ENCODE assay signal across 15 cellular contexts in the genomic region with DNA sequence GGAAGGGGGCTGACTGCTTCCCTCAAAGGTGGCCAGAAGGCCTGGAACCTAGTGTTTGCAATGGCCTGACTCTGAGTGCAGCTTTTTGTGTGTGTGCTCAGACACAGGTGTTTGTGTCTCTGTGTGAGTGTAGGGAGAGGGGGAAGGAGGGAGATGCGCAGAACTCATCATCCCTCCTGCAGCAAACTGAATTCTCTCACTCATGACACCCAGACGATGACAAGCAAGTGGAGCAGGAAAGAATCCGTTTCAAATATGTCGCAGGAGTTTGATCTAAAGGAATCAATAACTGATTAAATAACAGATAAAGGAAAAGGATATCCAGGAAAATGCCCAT.
DNase-seq lines count a peak whose midpoint lies in the region; ATAC-seq and TF ChIP-seq lines count a peak whose summit lies in the region.
"Had no signal": no experiment of that assay in that cellular context is flagged by ENCODE, and none has a peak within 500 bp of the region (broad histone marks: within the 10 kb centered on the region; RNA-seq: fewer than 3 reads in every experiment).

No MANE protein-coding gene starts in this region.

- POLR2A ChIA-PET in Caco-2 (lab: Charles Lee), result no interaction called here

- no peaks in the 10 kb centered on the region for H4K20me1 ChIP-seq in BLaER1

- H3K4me1 ChIP-seq in BLaER1, result peaks cover 26% of the 10 kb centered on the region
- peaks cover 24% of the 10 kb centered on the region for H3K4me1 ChIP-seq in Caco-2
- H3K4me1 ChIP-seq: testis had no signal

- H3K27me3 ChIP-seq in BLaER1, result no peaks in the 10 kb centered on the region
- H3K27me3 ChIP-seq in Caco-2 (replicated peaks; ENCODE audit: control insufficient read depth, insufficient read depth, low read length), result no peaks in the 10 kb centered on the region
- H3K27me3 ChIP-seq: heart left ventricle, testis had no signal

- TF ChIP-seq POLR2A in GM18505 (IDR thresholded peaks at IDR 0.05; ENCODE audit: borderline replicate concordance, extremely low read depth, insufficient read depth, insufficient read length), result no peak

- H3K36me3 Mint-ChIP-seq in Caco-2 (ENCODE audit: insufficient read depth, unreplicated experiment) (peaks cover 8% of the 10 kb centered on the region), immature natural killer cell (peaks cover 0 to 15% (median 0%) of the 10 kb centered on the region in 3 donors)
- H3K36me3 Mint-ChIP-seq in T-helper 2 cell treated with Interferon-gamma antibody and Interleukin-4, amounts not matched to agents 5 μg/mL and 100 μg/mL, for 36 hours (ENCODE audit: low read depth), result peaks cover 4% of the 10 kb centered on the region

- H3K9me3 ChIP-seq in BLaER1 (no peaks in the 10 kb centered on the region), Caco-2 (no peaks in the 10 kb centered on the region)
- H3K9me3 ChIP-seq: heart left ventricle, testis had no signal

- no peak overlapping the region for H3K27ac ChIP-seq in BLaER1
- H3K27ac ChIP-seq: testis, WERI-Rb-1 had no signal

- DNase-seq in Caco-2 (no peak), immature natural killer cell (no peak)
- DNase-seq in T-helper 2 cell treated with Interferon-gamma antibody and Interleukin-4, amounts not matched to agents 5 μg/mL and 100 μg/mL, for 36 hours (ENCODE audit: low spot score), result no peak
- DNase-seq: heart left ventricle, NCI-H1417 treated with DMSO at 0.1 percent for 48 hours, NCI-H526 treated with DMSO at 0.1 percent for 48 hours, nucleus accumbens, retina, SHP77 treated with DMSO at 0.1 percent for 48 hours, testis, WERI-Rb-1 had no signal

- H3K27ac Mint-ChIP-seq in Caco-2 (ENCODE audit: unreplicated experiment), result peak overlapping the region; percentile 92
- no peak overlapping the region for H3K27ac Mint-ChIP-seq in T-helper 2 cell treated with Interferon-gamma antibody and Interleukin-4, amounts not matched to agents 5 μg/mL and 100 μg/mL, for 36 hours
- peak overlapping the region; percentile 77 to 100 (median 94) for H3K27ac Mint-ChIP-seq in immature natural killer cell

- BruUV-seq in Caco-2 (replicated peaks; lab: Mats Ljungman, UMichigan), result no TSS peak

- intact Hi-C loops in Caco-2 (cut with micrococcal nuclease; ENCODE audit: unreplicated experiment), result no loop called here

- H3K4me3 ChIP-seq in BLaER1 (no peak overlapping the region), Caco-2 (ENCODE audit: low read depth, low read length) (no peak overlapping the region)
- H3K4me3 ChIP-seq: heart left ventricle, testis had no signal

- TF ChIP-seq CTCF in Caco-2 (IDR thresholded peaks at IDR 0.05; ENCODE audit: insufficient read depth in 1 of 2, low read depth in 1 of 2, low read length in 1 of 2, severe bottlenecking in 1 of 2, unreplicated experiment in 1 of 2), result no peak

- no peaks in the 10 kb centered on the region for H3K27me3 Mint-ChIP-seq in Caco-2 (ENCODE audit: insufficient read depth, unreplicated experiment)
- no peaks in the 10 kb centered on the region for H3K27me3 Mint-ChIP-seq in T-helper 2 cell treated with Interferon-gamma antibody and Interleukin-4, amounts not matched to agents 5 μg/mL and 100 μg/mL, for 36 hours (ENCODE audit: low read depth)
- H3K27me3 Mint-ChIP-seq in immature natural killer cell (ENCODE audit: low read depth in 3 of 3), result peaks cover 0 to 2% (median 2%) of the 10 kb centered on the region in 3 donors

- CTCF ChIA-PET in Caco-2 (lab: Charles Lee), result interaction anchor here (1.0 kb wide), 1 partner anchor 8 kb away, joined by 3 read pairs; no protein-coding TSS in a partner anchor

- H3K9me3 Mint-ChIP-seq in Caco-2 (ENCODE audit: unreplicated experiment), result peaks cover 45% of the 10 kb centered on the region
- H3K9me3 Mint-ChIP-seq in T-helper 2 cell treated with Interferon-gamma antibody and Interleukin-4, amounts not matched to agents 5 μg/mL and 100 μg/mL, for 36 hours, result no peaks in the 10 kb centered on the region
- no peaks in the 10 kb centered on the region for H3K9me3 Mint-ChIP-seq in immature natural killer cell

- H3K36me3 ChIP-seq in BLaER1, result no peaks in the 10 kb centered on the region
- no peaks in the 10 kb centered on the region; the same call in 1 of the 2 replicates for H3K36me3 ChIP-seq in Caco-2 (ENCODE audit: control insufficient read depth, insufficient read depth, low read length)
- H3K36me3 ChIP-seq: heart left ventricle, WERI-Rb-1 had no signal

- H3K9ac ChIP-seq in BLaER1, result no peak overlapping the region

- H3K4me3 Mint-ChIP-seq in Caco-2 (ENCODE audit: unreplicated experiment), result no peak overlapping the region
- H3K4me3 Mint-ChIP-seq in T-helper 2 cell treated with Interferon-gamma antibody and Interleukin-4, amounts not matched to agents 5 μg/mL and 100 μg/mL, for 36 hours, result peak overlapping the region; percentile 8
- H3K4me3 Mint-ChIP-seq in immature natural killer cell, result peak overlapping the region; percentile 46 to 77 (median 65)

- ATAC-seq in HG03457 (IDR thresholded peaks at IDR 0.05; ENCODE audit: unreplicated experiment) (no peak), HG03175 (IDR thresholded peaks at IDR 0.05; ENCODE audit: unreplicated experiment) (no peak), GM18505 (IDR thresholded peaks at IDR 0.05; ENCODE audit: unreplicated experiment) (no peak)
- ATAC-seq: heart left ventricle had no signal

- peak overlapping the region; percentile 39 for H3K4me2 ChIP-seq in BLaER1

- H3K4me1 Mint-ChIP-seq in Caco-2 (ENCODE audit: low read depth, unreplicated experiment) (peaks cover 37% of the 10 kb centered on the region), immature natural killer cell (peaks cover 74 to 79% of the 10 kb centered on the region in 2 donors)
- H3K4me1 Mint-ChIP-seq in T-helper 2 cell treated with Interferon-gamma antibody and Interleukin-4, amounts not matched to agents 5 μg/mL and 100 μg/mL, for 36 hours (ENCODE audit: low read depth), result peaks cover 49% of the 10 kb centered on the region
